ENCODE assay signal across 8 cellular contexts in genomic region chr4:40196724-40197281, GRCh38. TPM values are rescaled to one million over a fixed set of nuclear protein-coding genes. Genes with fewer than 3 reads are reported as not detected.
DNase-seq lines count a peak whose midpoint lies in the region; ATAC-seq, FAIRE-seq and TF ChIP-seq lines count a peak whose summit lies in the region.

A gene with protein sequence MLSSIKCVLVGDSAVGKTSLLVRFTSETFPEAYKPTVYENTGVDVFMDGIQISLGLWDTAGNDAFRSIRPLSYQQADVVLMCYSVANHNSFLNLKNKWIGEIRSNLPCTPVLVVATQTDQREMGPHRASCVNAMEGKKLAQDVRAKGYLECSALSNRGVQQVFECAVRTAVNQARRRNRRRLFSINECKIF (plus strand): TSS chr4:40197031. CDS start chr4:40243387, 46,356 bp downstream.

- H3K27me3 ChIP-seq in dorsolateral prefrontal cortex: peaks cover 0 to 5% (median 0%) of the 10 kb centered on the region in 45 donors

- H3K4me1 Mint-ChIP-seq in activated T-helper 1 cell treated with anti-CD3 and anti-CD28 coated beads, Interleukin-12 subunit alpha, Interleukin-12 subunit beta, Interleukin-2, Interleukin-4 antibody, amounts not matched to agents 30 ng/mL and 10 ng/mL and 1 ng/mL, durations not matched to agents 14 hours and 24 hours and 36 hours (ENCODE audit: low read depth): peaks cover 65% of the 10 kb centered on the region
- peaks cover 78 to 88% of the 10 kb centered on the region in 2 donors for H3K4me1 Mint-ChIP-seq in natural killer cell

- H3K4me3 Mint-ChIP-seq in activated T-helper 1 cell treated with anti-CD3 and anti-CD28 coated beads, Interleukin-12 subunit alpha, Interleukin-12 subunit beta, Interleukin-2, Interleukin-4 antibody, amounts not matched to agents 30 ng/mL and 10 ng/mL and 1 ng/mL, durations not matched to agents 14 hours and 24 hours and 36 hours: peak within 1 kb of the TSS; percentile 95
- H3K4me3 Mint-ChIP-seq in natural killer cell: peak within 1 kb of the TSS; percentile 100

- ATAC-seq in natural killer cell (peak; percentile 47 to 69 (median 58)), HG03469 (IDR thresholded peaks at IDR 0.05; ENCODE audit: unreplicated experiment) (no peak), HG02678 (IDR thresholded peaks at IDR 0.05; ENCODE audit: unreplicated experiment) (no peak)

- FAIRE-seq in GM12891 (lab: Jason Lieb, UNC): peak; percentile 93

- peaks cover 5% of the 10 kb centered on the region for H3K9me3 Mint-ChIP-seq in activated T-helper 1 cell treated with anti-CD3 and anti-CD28 coated beads, Interleukin-12 subunit alpha, Interleukin-12 subunit beta, Interleukin-2, Interleukin-4 antibody, amounts not matched to agents 30 ng/mL and 10 ng/mL and 1 ng/mL, durations not matched to agents 14 hours and 24 hours and 36 hours
- H3K9me3 Mint-ChIP-seq in natural killer cell: no peaks in the 10 kb centered on the region

- TF ChIP-seq CTCF in natural killer cell (IDR thresholded peaks at IDR 0.05) (no peak), dorsolateral prefrontal cortex (IDR thresholded peaks at IDR 0.05 in 54 of 56, conservative IDR thresholded peaks at IDR 0.05 in 2 of 56; ENCODE audit: low read depth in 1 of 56, partially characterized antibody in 56 of 56) (no peak)

- peak within 1 kb of the TSS in 1 of 59 donors; percentile 49 for H3K27ac ChIP-seq in dorsolateral prefrontal cortex

- peak within 1 kb of the TSS; percentile 97 for H3K27ac Mint-ChIP-seq in activated T-helper 1 cell treated with anti-CD3 and anti-CD28 coated beads, Interleukin-12 subunit alpha, Interleukin-12 subunit beta, Interleukin-2, Interleukin-4 antibody, amounts not matched to agents 30 ng/mL and 10 ng/mL and 1 ng/mL, durations not matched to agents 14 hours and 24 hours and 36 hours
- peak within 1 kb of the TSS; percentile 99 to 100 for H3K27ac Mint-ChIP-seq in natural killer cell

- peak; percentile 93 for TF ChIP-seq POLR2A in GM12891 (IDR thresholded peaks at IDR 0.05; ENCODE audit: low read depth, low read length)

- no peaks in the 10 kb centered on the region for H3K27me3 Mint-ChIP-seq in activated T-helper 1 cell treated with anti-CD3 and anti-CD28 coated beads, Interleukin-12 subunit alpha, Interleukin-12 subunit beta, Interleukin-2, Interleukin-4 antibody, amounts not matched to agents 30 ng/mL and 10 ng/mL and 1 ng/mL, durations not matched to agents 14 hours and 24 hours and 36 hours (ENCODE audit: insufficient read depth)
- H3K27me3 Mint-ChIP-seq in natural killer cell (ENCODE audit: low read depth in 2 of 2): no peaks in the 10 kb centered on the region

- peaks cover 33% of the 10 kb centered on the region for H3K36me3 Mint-ChIP-seq in activated T-helper 1 cell treated with anti-CD3 and anti-CD28 coated beads, Interleukin-12 subunit alpha, Interleukin-12 subunit beta, Interleukin-2, Interleukin-4 antibody, amounts not matched to agents 30 ng/mL and 10 ng/mL and 1 ng/mL, durations not matched to agents 14 hours and 24 hours and 36 hours (ENCODE audit: low read depth)
- peaks cover 11% of the 10 kb centered on the region for H3K36me3 Mint-ChIP-seq in natural killer cell

- peak within 1 kb of the TSS in 12 of 59 donors; percentile 4 to 40 (median 12) for H3K4me3 ChIP-seq in dorsolateral prefrontal cortex

- DNase-seq in GM12891 (ENCODE audit: insufficient read length, low spot score): no peak
- peak; percentile 41 for DNase-seq in NK-92 treated with Interleukin-12 subunit alpha and Interleukin-12 subunit beta, amount 100 ng/mL, for 24 hours (lab: John Stamatoyannopoulos, UW)
- peak; percentile 62 for DNase-seq in activated T-helper 1 cell treated with anti-CD3 and anti-CD28 coated beads, Interleukin-12 subunit alpha, Interleukin-12 subunit beta, Interleukin-2, Interleukin-4 antibody, amounts not matched to agents 30 ng/mL and 10 ng/mL and 1 ng/mL, durations not matched to agents 14 hours and 24 hours and 36 hours (ENCODE audit: low spot score)
- peak; percentile 62 for DNase-seq in natural killer cell
- DNase-seq in NCI-H1694 treated with DMSO at 0.1 percent for 48 hours (lab: John Stamatoyannopoulos, UW): no peak
- no peak for DNase-seq in dorsolateral prefrontal cortex

- intact Hi-C loops in activated T-helper 1 cell treated with anti-CD3 and anti-CD28 coated beads, Interleukin-12 subunit alpha, Interleukin-12 subunit beta, Interleukin-2, Interleukin-4 antibody, amounts not matched to agents 30 ng/mL and 10 ng/mL and 1 ng/mL, durations not matched to agents 14 hours and 24 hours and 36 hours (cut with micrococcal nuclease): loop anchor here (1.0 to 5.0 kb wide), 3 partner anchors 112 to 845 kb away; no protein-coding TSS in a partner anchor
- intact Hi-C loops in natural killer cell (cut with micrococcal nuclease) (loop anchor here (1.0 to 5.0 kb wide), 6 partner anchors 35 to 560 kb away; partner anchors contain the start of genes N4BP2 and SMIM14), dorsolateral prefrontal cortex (cut with DNase I) (no loop called here)

TF ChIP-seq in GM12891, 5 proteins besides CTCF, POLR2A, EP300 and RAD21:
- TF ChIP-seq POU2F2 (IDR thresholded peaks at IDR 0.05; ENCODE audit: low read depth, low read length) (peak; percentile 98), POLR2AphosphoS5 (IDR thresholded peaks at IDR 0.05; ENCODE audit: low read depth, low read length) (peak; percentile 96), TAF1 (IDR thresholded peaks at IDR 0.05; ENCODE audit: low read depth, low read length) (peak; percentile 98), SPI1 (IDR thresholded peaks at IDR 0.05; ENCODE audit: low read depth, low read length) (peak; percentile 25; the same call in 1 of the 2 replicates), PAX5 (IDR thresholded peaks at IDR 0.05; ENCODE audit: insufficient read depth, low read length, severe bottlenecking) (peak; percentile 75)

RNA-seq across cellular contexts. Expression of the gene that starts here (rescaled TPM):
- 58.4 TPM for polyA plus RNA-seq in GM12891 (2012; ENCODE audit: low read depth, missing spikeins)
- 105 and 111 TPM in 2 replicates for total RNA-seq in activated T-helper 1 cell treated with anti-CD3 and anti-CD28 coated beads, Interleukin-12 subunit alpha, Interleukin-12 subunit beta, Interleukin-2, Interleukin-4 antibody, amounts not matched to agents 30 ng/mL and 10 ng/mL and 1 ng/mL, durations not matched to agents 14 hours and 24 hours and 36 hours
- total RNA-seq in natural killer cell (100 to 1,000 TPM; 195 to 233 (median 195) TPM), dorsolateral prefrontal cortex (1 to 10 TPM in 44 of 120 experiments, under 1 TPM in 44, not detected in 32; 0.10 to 3.0 (median 1.00) TPM)

Comparison
In these comparisons a context has a peak if more than half of its experiments do, and no peak if none do; other contexts are left out.
1. RNA of the gene that starts here (total RNA-seq): 195 to 233 TPM in natural killer cell and 105 to 111 TPM in activated T-helper 1 cell treated with anti-CD3 and anti-CD28 coated beads, Interleukin-12 subunit alpha, Interleukin-12 subunit beta, Interleukin-2, Interleukin-4 antibody, amounts not matched to agents 30 ng/mL and 10 ng/mL and 1 ng/mL, durations not matched to agents 14 hours and 24 hours and 36 hours; 0.10 to 3.0 TPM in dorsolateral prefrontal cortex; every median in the first group is over 10 times any median in the second.
2. DNase-seq: peak in NK-92 treated with Interleukin-12 subunit alpha and Interleukin-12 subunit beta, amount 100 ng/mL, for 24 hours (single experiment), activated T-helper 1 cell treated with anti-CD3 and anti-CD28 coated beads, Interleukin-12 subunit alpha, Interleukin-12 subunit beta, Interleukin-2, Interleukin-4 antibody, amounts not matched to agents 30 ng/mL and 10 ng/mL and 1 ng/mL, durations not matched to agents 14 hours and 24 hours and 36 hours (single experiment) and natural killer cell (single experiment); none in GM12891 (single experiment), NCI-H1694 treated with DMSO at 0.1 percent for 48 hours (single experiment) and dorsolateral prefrontal cortex (0 of 10).
3. ATAC-seq: peak in natural killer cell (3 of 3); none in HG03469 (single experiment) and HG02678 (single experiment).
4. intact Hi-C loops: an anchor here in activated T-helper 1 cell treated with anti-CD3 and anti-CD28 coated beads, Interleukin-12 subunit alpha, Interleukin-12 subunit beta, Interleukin-2, Interleukin-4 antibody, amounts not matched to agents 30 ng/mL and 10 ng/mL and 1 ng/mL, durations not matched to agents 14 hours and 24 hours and 36 hours (1.0 to 5.0 kb wide) and natural killer cell (1.0 to 5.0 kb wide); none called in dorsolateral prefrontal cortex.